In genomic region chr11:123449436-123449835, GRCh38 we compare ENCODE assay signal across 27 cellular contexts.
"Had no signal": no experiment of that assay in that cellular context is flagged by ENCODE, and none has a peak within 500 bp of the region (broad histone marks: within the 10 kb centered on the region; RNA-seq: fewer than 3 reads in every experiment).

No MANE protein-coding gene starts in this region.

- H3K36me3 Mint-ChIP-seq: mesothelial cell of epicardium; naive B cell; natural killer cell treated with Interleukin-12 subunit alpha and Interleukin-12 subunit beta and Interleukin-15 and Interleukin-18, amount 100 ng/mL, for 72 hours had no signal

- H3K9me3 Mint-ChIP-seq: mesothelial cell of epicardium; naive B cell; natural killer cell treated with Interleukin-12 subunit alpha and Interleukin-12 subunit beta and Interleukin-15 and Interleukin-18, amount 100 ng/mL, for 72 hours; neural progenitor cell; stimulated activated effector memory CD8-positive, alpha-beta T cell treated with anti-CD3 and anti-CD28 coated beads, Interleukin-12 subunit alpha, Interleukin-12 subunit beta, amount 100 ng/mL, for 72 hours had no signal

- H3K36me3 ChIP-seq: esophagus muscularis mucosa, heart right ventricle, left lung, neural progenitor cell, stomach, thyroid gland, vagina had no signal

- H3K27ac Mint-ChIP-seq: mesothelial cell of epicardium, naive B cell, neural progenitor cell, progenitor cell of endocrine pancreas had no signal

- H3K4me3 Mint-ChIP-seq: mesothelial cell of epicardium; naive B cell; natural killer cell treated with Interleukin-12 subunit alpha and Interleukin-12 subunit beta and Interleukin-15 and Interleukin-18, amount 100 ng/mL, for 72 hours; neural progenitor cell; stimulated activated effector memory CD8-positive, alpha-beta T cell treated with anti-CD3 and anti-CD28 coated beads, Interleukin-12 subunit alpha, Interleukin-12 subunit beta, amount 100 ng/mL, for 72 hours had no signal

- H3K4me3 ChIP-seq: esophagus muscularis mucosa, heart right ventricle, left lung, mucosa of descending colon, neural progenitor cell, smooth muscle cell, stomach, thyroid gland, vagina had no signal

- H3K9me3 ChIP-seq: esophagus muscularis mucosa, heart right ventricle, left lung, mucosa of descending colon, stomach, thyroid gland, vagina had no signal

- H3K4me1 Mint-ChIP-seq: mesothelial cell of epicardium had no signal

- H3K27me3 ChIP-seq: esophagus muscularis mucosa, heart right ventricle, left lung, neural progenitor cell, stomach, thyroid gland, vagina had no signal

- DNase-seq: dermis blood vessel endothelial cell; effector memory CD4-positive, alpha-beta T cell; foreskin melanocyte; glutamatergic neuron; heart right ventricle; hippocampal formation; left cardiac atrium; left lung; mesenchymal stem cell; mucosa of descending colon; naive B cell; stimulated activated CD4-positive, alpha-beta T cell treated with anti-CD3 and anti-CD28 coated beads, Interleukin-12 subunit alpha, Interleukin-12 subunit beta, amount 100 ng/mL, for 4 hours; stimulated activated CD4-positive, alpha-beta T cell treated with anti-CD3 and anti-CD28 coated beads, Interleukin-1b, Interleukin-23, amount 100 ng/mL, for 48 hours; stimulated activated CD4-positive, alpha-beta T cell treated with anti-CD3 and anti-CD28 coated beads, Interleukin-4, amount 100 ng/mL, for 24 hours; stimulated activated naive CD4-positive, alpha-beta T cell treated with Interleukin-2 at 50 U/mL for 16 hours; stomach; thyroid gland; trophoblast cell had no signal

- H3K27ac ChIP-seq: esophagus muscularis mucosa, left lung, neural progenitor cell, parathyroid adenoma, stomach, thyroid gland, vagina had no signal

- H3K4me1 ChIP-seq: neural progenitor cell, parathyroid adenoma, stomach, vagina had no signal

- H3K27me3 Mint-ChIP-seq: naive B cell; natural killer cell treated with Interleukin-12 subunit alpha and Interleukin-12 subunit beta and Interleukin-15 and Interleukin-18, amount 100 ng/mL, for 72 hours had no signal
